Comparison of ENCODE assay signal across 8 cellular contexts in genomic region chr2:85353876-85354285, GRCh38. TPM values are rescaled to one million over a fixed set of nuclear protein-coding genes. Genes with fewer than 3 reads are reported as not detected.
DNase-seq lines count a peak whose midpoint lies in the region; ATAC-seq and TF ChIP-seq lines count a peak whose summit lies in the region.

No MANE protein-coding gene starts in this region.

- H3K9me3 ChIP-seq in iPS-18a (ENCODE audit: control insufficient read depth, low read depth, low read length), result no peaks in the 10 kb centered on the region
- H3K9me3 ChIP-seq in skeletal muscle tissue (ENCODE audit: control insufficient read depth in 3 of 3, low read length in 3 of 3), result no peaks in the 10 kb centered on the region

- no peak for TF ChIP-seq CTCF in astrocyte of the spinal cord (IDR thresholded peaks at IDR 0.05; ENCODE audit: low read depth, low read length)

- peaks cover 4% of the 10 kb centered on the region for H3K4me1 ChIP-seq in iPS-18a (ENCODE audit: control insufficient read depth, low read depth, low read length)
- H3K4me1 ChIP-seq in skeletal muscle tissue (ENCODE audit: control insufficient read depth in 3 of 3, insufficient read depth in 3 of 3, low read length in 3 of 3), result peaks cover 29 to 42% (median 40%) of the 10 kb centered on the region in 3 donors

- H3K36me3 ChIP-seq in iPS-18a (ENCODE audit: control insufficient read depth, low read depth, low read length) (peaks cover 14% of the 10 kb centered on the region), skeletal muscle tissue (ENCODE audit: control insufficient read depth in 3 of 3, insufficient read depth in 3 of 3, low read length in 3 of 3) (peaks cover 36 to 49% (median 49%) of the 10 kb centered on the region in 3 donors)

- ATAC-seq in GM21576 (IDR thresholded peaks at IDR 0.05; ENCODE audit: unreplicated experiment) (peak; percentile 2), HG02840 (IDR thresholded peaks at IDR 0.05; ENCODE audit: low FRiP score, unreplicated experiment) (no peak)

- H3K27me3 ChIP-seq in iPS-18a (ENCODE audit: control insufficient read depth, insufficient read depth, low read length) (no peaks in the 10 kb centered on the region), skeletal muscle tissue (ENCODE audit: control insufficient read depth in 3 of 3, insufficient read depth in 3 of 3, low read length in 3 of 3) (no peaks in the 10 kb centered on the region)

- in situ Hi-C loops in astrocyte of the spinal cord (cut with HindIII; ENCODE audit: low sequenced_read_pairs), result no loop called here

- H3K27ac ChIP-seq in iPS-18a (ENCODE audit: low read length) (no peak overlapping the region), skeletal muscle tissue (ENCODE audit: low read depth, low read length) (peak overlapping the region; percentile 83)

- peak overlapping the region; percentile 97 for H3K4me3 ChIP-seq in astrocyte of the spinal cord (ENCODE audit: low read depth, low read length)
- peak overlapping the region; percentile 97 for H3K4me3 ChIP-seq in iPS-18a (ENCODE audit: low read length)
- peak overlapping the region; percentile 92 to 100 (median 100) for H3K4me3 ChIP-seq in skeletal muscle tissue (ENCODE audit: low read length in 3 of 3)

- H3K9ac ChIP-seq in iPS-18a (ENCODE audit: low read length) (no peak overlapping the region), skeletal muscle tissue (ENCODE audit: low read depth in 1 of 3, low read length in 3 of 3) (peak overlapping the region; percentile 97 to 100 (median 98))

- intact Hi-C loops in posterior vena cava (cut with DNase I), result no loop called here

- DNase-seq in CD1c-positive myeloid dendritic cell (ENCODE audit: extremely low spot score), result peak; percentile 3
- DNase-seq in NCI-H226, result peak; percentile 51
- DNase-seq in astrocyte of the spinal cord (ENCODE audit: low read depth, low spot score), result peak; percentile 7
- no peak for DNase-seq in posterior vena cava (ENCODE audit: low spot score)

RNA-seq across cellular contexts. Expression of gene RETSAT, which starts 0.4 kb away (rescaled TPM):
- total RNA-seq in skeletal muscle tissue (20.9 TPM), posterior vena cava (10 to 100 TPM; 29.2 TPM)

RNA-seq across cellular contexts. Expression of gene ELMOD3, which starts 0.7 kb away (rescaled TPM):
- total RNA-seq in skeletal muscle tissue (8.9 TPM), posterior vena cava (10 to 100 TPM; 11.2 to 13.1 TPM)

RNA-seq across cellular contexts. Expression of gene TGOLN2, which starts 26.1 kb away (rescaled TPM):
- total RNA-seq in skeletal muscle tissue (29.7 TPM), posterior vena cava (100 to 1,000 TPM in 1 of 2 donors, 10 to 100 TPM in 1; 87.2 to 107 TPM)

RNA-seq across cellular contexts. Expression of gene CAPG, which starts 56.3 kb away (rescaled TPM):
- total RNA-seq in skeletal muscle tissue (22.4 TPM), posterior vena cava (10 to 100 TPM; 56.6 to 72.1 TPM)
